ENCODE assay signal across 1 cellular context in genomic region chr12:31492599-31493196, GRCh38.
TF ChIP-seq lines count a peak whose summit lies in the region.

No MANE protein-coding gene starts in this region.

TF ChIP-seq in HCT116, 20 proteins besides CTCF, POLR2A, EP300 and RAD21 (continued from another document):
- TF ChIP-seq ZBTB33 (IDR thresholded peaks at IDR 0.05; ENCODE audit: extremely low read depth, insufficient replicate concordance, low read length), result no peak
- no peak for TF ChIP-seq FOSL1 (IDR thresholded peaks at IDR 0.05; ENCODE audit: low read depth)
- no peak for TF ChIP-seq MAX (IDR thresholded peaks at IDR 0.05)
- TF ChIP-seq YY1 (IDR thresholded peaks at IDR 0.05; ENCODE audit: extremely low read depth, insufficient replicate concordance, low read depth, low read length), result no peak
- no peak for TF ChIP-seq POLR2AphosphoS5 (IDR thresholded peaks at IDR 0.05; ENCODE audit: low read depth, low read length)
- no peak for TF ChIP-seq SIN3A (IDR thresholded peaks at IDR 0.05; ENCODE audit: low read depth)
- TF ChIP-seq TCF7L2 (IDR thresholded peaks at IDR 0.05; ENCODE audit: borderline replicate concordance, extremely low read depth, insufficient read depth, insufficient read length), result no peak
- no peak for TF ChIP-seq ATF3 (IDR thresholded peaks at IDR 0.05)
- TF ChIP-seq JUND (IDR thresholded peaks at IDR 0.05), result no peak
- TF ChIP-seq EZH2 (IDR thresholded peaks at IDR 0.05), result no peak
- no peak for TF ChIP-seq EGR1 (IDR thresholded peaks at IDR 0.05; ENCODE audit: low read depth)
- no peak for TF ChIP-seq CEBPB (IDR thresholded peaks at IDR 0.05; ENCODE audit: low read depth)
- TF ChIP-seq CBX3 (IDR thresholded peaks at IDR 0.05; ENCODE audit: low read depth), result no peak
- no peak for TF ChIP-seq EZH2phosphoT487 (IDR thresholded peaks at IDR 0.05; ENCODE audit: borderline replicate concordance)
- no peak for TF ChIP-seq ZNF274 (IDR thresholded peaks at IDR 0.05; ENCODE audit: low read depth, low read length)
- no peak for TF ChIP-seq SRF (IDR thresholded peaks at IDR 0.05; ENCODE audit: low read depth)
- TF ChIP-seq ELF1 (IDR thresholded peaks at IDR 0.05; ENCODE audit: borderline replicate concordance, low read depth), result no peak; the same call in 1 of the 2 replicates
- no peak for TF ChIP-seq SP1 (IDR thresholded peaks at IDR 0.05; ENCODE audit: low read depth)
